8 cellular contexts compared by ENCODE assay signal in genomic region chr7:108525985-108526767, GRCh38. TPM values are rescaled to one million over a fixed set of nuclear protein-coding genes. Genes with fewer than 3 reads are reported as not detected.
A peak's percentile ranks its signal among the peaks of the same experiment; 100 is the strongest.
DNase-seq lines count a peak whose midpoint lies in the region; ATAC-seq and TF ChIP-seq lines count a peak whose summit lies in the region.

A gene with protein sequence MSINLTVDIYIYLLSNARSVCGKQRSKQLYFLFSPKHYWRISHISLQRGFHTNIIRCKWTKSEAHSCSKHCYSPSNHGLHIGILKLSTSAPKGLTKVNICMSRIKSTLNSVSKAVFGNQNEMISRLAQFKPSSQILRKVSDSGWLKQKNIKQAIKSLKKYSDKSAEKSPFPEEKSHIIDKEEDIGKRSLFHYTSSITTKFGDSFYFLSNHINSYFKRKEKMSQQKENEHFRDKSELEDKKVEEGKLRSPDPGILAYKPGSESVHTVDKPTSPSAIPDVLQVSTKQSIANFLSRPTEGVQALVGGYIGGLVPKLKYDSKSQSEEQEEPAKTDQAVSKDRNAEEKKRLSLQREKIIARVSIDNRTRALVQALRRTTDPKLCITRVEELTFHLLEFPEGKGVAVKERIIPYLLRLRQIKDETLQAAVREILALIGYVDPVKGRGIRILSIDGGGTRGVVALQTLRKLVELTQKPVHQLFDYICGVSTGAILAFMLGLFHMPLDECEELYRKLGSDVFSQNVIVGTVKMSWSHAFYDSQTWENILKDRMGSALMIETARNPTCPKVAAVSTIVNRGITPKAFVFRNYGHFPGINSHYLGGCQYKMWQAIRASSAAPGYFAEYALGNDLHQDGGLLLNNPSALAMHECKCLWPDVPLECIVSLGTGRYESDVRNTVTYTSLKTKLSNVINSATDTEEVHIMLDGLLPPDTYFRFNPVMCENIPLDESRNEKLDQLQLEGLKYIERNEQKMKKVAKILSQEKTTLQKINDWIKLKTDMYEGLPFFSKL (minus strand): TSS chr7:108526135. CDS start chr7:108515491, 10,644 bp downstream.

- H3K79me2 ChIP-seq in PC-9 (ENCODE audit: low read depth): peaks cover 49% of the 10 kb centered on the region

- H4K20me1 ChIP-seq in PC-9 (ENCODE audit: insufficient read depth): no peaks in the 10 kb centered on the region

- no peak for TF ChIP-seq CTCF in PC-9 (conservative IDR thresholded peaks at IDR 0.05)
- peak; percentile 10 for TF ChIP-seq CTCF in mucosa of descending colon (IDR thresholded peaks at IDR 0.05)

- H3K4me3 ChIP-seq in Jurkat, Clone E6-1 (ENCODE audit: low read length): peak within 1 kb of the TSS; percentile 90
- peak within 1 kb of the TSS; percentile 68 for H3K4me3 ChIP-seq in PC-9
- H3K4me3 ChIP-seq in mucosa of descending colon: peak within 1 kb of the TSS; percentile 64

- H3K36me3 ChIP-seq in PC-9 (ENCODE audit: low read depth) (peaks cover 2% of the 10 kb centered on the region; the same call in 1 of the 2 replicates), mucosa of descending colon (ENCODE audit: low read depth) (peaks cover 5% of the 10 kb centered on the region)

- peak within 1 kb of the TSS; percentile 77 for H2AFZ ChIP-seq in PC-9

- H3K4me2 ChIP-seq in PC-9: peak within 1 kb of the TSS; percentile 86

- no TSS peak for BruUV-seq in PC-9 (replicated peaks; lab: Mats Ljungman, UMichigan)

- H3K9me3 ChIP-seq in PC-9 (ENCODE audit: insufficient read depth, low read depth) (no peaks in the 10 kb centered on the region), mucosa of descending colon (no peaks in the 10 kb centered on the region)

- ATAC-seq in GM21619 (IDR thresholded peaks at IDR 0.05; ENCODE audit: unreplicated experiment): peak; percentile 90
- peak; percentile 94 for ATAC-seq in mucosa of descending colon

- no peaks in the 10 kb centered on the region for H3K27me3 ChIP-seq in PC-9 (ENCODE audit: insufficient read depth, low read depth)

- intact Hi-C loops in PC-9 (cut with micrococcal nuclease; ENCODE audit: unreplicated experiment): loop anchor here (1.0 to 10.0 kb wide), 4 partner anchors 43 to 1751 kb away; partner anchors contain the start of genes DNAJB9 and THAP5
- intact Hi-C loops in mucosa of descending colon (cut with DNase I, micrococcal nuclease): loop anchor here (2.0 to 5.0 kb wide), 2 partner anchors 41 to 45 kb away; partner anchors contain the start of genes DNAJB9 (in 1 of the 2) and THAP5 (in 1 of the 2)

- peak; percentile 99 for DNase-seq in DMS153 (lab: John Stamatoyannopoulos, UW)
- peak; percentile 97 for DNase-seq in Jurkat, Clone E6-1 (ENCODE audit: low read depth, low spot score)
- peak; percentile 98 to 100 for DNase-seq in PC-9
- DNase-seq in activated T-cell treated with anti-CD3 and anti-CD28 coated beads, Interleukin-2, amount 50 U/mL, for 1 hour: peak; percentile 100
- peak; percentile 98 for DNase-seq in epithelial cell of prostate (ENCODE audit: low read depth, low spot score)
- peak; percentile 100 for DNase-seq in mucosa of descending colon
- DNase-seq in stimulated activated CD8-positive, alpha-beta memory T cell treated with anti-CD3 and anti-CD28 coated beads, Interleukin-4, amount 100 ng/mL, for 24 hours (ENCODE audit: low read depth): peak; percentile 100

- no peaks in the 10 kb centered on the region for H3K9me2 ChIP-seq in PC-9 (ENCODE audit: insufficient read depth)

- peaks cover 53% of the 10 kb centered on the region for H3F3A ChIP-seq in PC-9 (ENCODE audit: insufficient read depth, low read depth)

- POLR2A ChIA-PET in PC-9 (lab: Charles Lee; ENCODE audit: unreplicated experiment): interaction anchor here (0.5 to 1.3 kb wide), 9 partner anchors 29 to 556 kb away, joined by 3 to 9 read pairs (median 5); partner anchors contain the start of genes DNAJB9 and THAP5

- CTCF ChIA-PET in PC-9 (lab: Charles Lee): interaction anchor here (0.6 to 0.7 kb wide), 2 partner anchors 429 to 897 kb away, joined by 3 to 5 read pairs; no protein-coding TSS in a partner anchor

- H3K4me1 ChIP-seq in PC-9 (replicated peaks; ENCODE audit: insufficient read depth) (peaks cover 56% of the 10 kb centered on the region), mucosa of descending colon (ENCODE audit: low read depth) (peaks cover 16% of the 10 kb centered on the region)

- H3K27ac ChIP-seq in PC-9 (peak within 1 kb of the TSS; percentile 96), epithelial cell of prostate (peak within 1 kb of the TSS; percentile 97)

RNA-seq across cellular contexts. Expression of the gene that starts here (rescaled TPM):
- polyA plus RNA-seq in Jurkat, Clone E6-1 (2012; ENCODE audit: insufficient read depth, insufficient read length): 21.0 TPM
- total RNA-seq in PC-9 (2021): 15.6 and 31.3 TPM in 2 replicates
- total RNA-seq in mucosa of descending colon: 10 to 100 TPM; 20.8 to 32.3 (median 23.4) TPM

Comparison
In these comparisons a context has a peak if more than half of its experiments do, and no peak if none do; other contexts are left out.
1. Peak in every context shown above with its lines: DNase-seq, ATAC-seq, H3K4me3 ChIP-seq and H3K27ac ChIP-seq.